ENCODE assay signal across 7 cellular contexts in genomic region chr9:113220467-113221002, GRCh38. TPM values are rescaled to one million over a fixed set of nuclear protein-coding genes. Genes with fewer than 3 reads are reported as not detected.
DNase-seq lines count a peak whose midpoint lies in the region; FAIRE-seq and TF ChIP-seq lines count a peak whose summit lies in the region.

No MANE protein-coding gene starts in this region.

- no peak overlapping the region for H3K4ac ChIP-seq in H1 (replicated peaks; ENCODE audit: insufficient read length, low read depth, low read length)

- FAIRE-seq in H1 (lab: Jason Lieb, UNC), result no peak

- H2BK12ac ChIP-seq in H1 (ENCODE audit: low read depth, low read length), result no peak overlapping the region

- no peak overlapping the region for H4K5ac ChIP-seq in H1 (ENCODE audit: insufficient read length, low read depth, low read length)

- H3K36me3 ChIP-seq in GM23248 (ENCODE audit: low read depth) (peaks cover 12% of the 10 kb centered on the region; the same call in 1 of the 2 replicates), H1 (ENCODE audit: control insufficient read depth in 2 of 4, insufficient read depth in 4 of 4, low read length in 3 of 4) (no peaks in the 10 kb centered on the region; a peak in 1 of 8 replicates), neuron (ENCODE audit: insufficient read depth, low read length) (peaks cover 5% of the 10 kb centered on the region)

- no peaks in the 10 kb centered on the region for H3K9me2 ChIP-seq in GM23248 (ENCODE audit: insufficient read depth)

- H4K20me1 ChIP-seq in GM23248 (ENCODE audit: insufficient read depth) (0 out of 2 replicates have a peak, but pooled peaks cover 3% of the 10 kb centered on the region), H1 (replicated peaks in 1 of 2; ENCODE audit: control insufficient read depth in 1 of 2, insufficient read depth in 2 of 2, low read length in 2 of 2) (peaks cover 0 to 2% of the 10 kb centered on the region in 2 experiments)

- peaks cover 10% of the 10 kb centered on the region for H3K23me2 ChIP-seq in H1 (ENCODE audit: low read depth, low read length)

- H2AFZ ChIP-seq in GM23248 (peak overlapping the region; percentile 96), H1 (ENCODE audit: low read length) (peak overlapping the region; percentile 64), neuron (ENCODE audit: low read depth, low read length) (peak overlapping the region; percentile 50)

- H3K56ac ChIP-seq in H1 (replicated peaks; ENCODE audit: insufficient read length, low read depth, low read length), result no peak overlapping the region

- H3F3A ChIP-seq in GM23248 (ENCODE audit: insufficient read depth), result peaks cover 27% of the 10 kb centered on the region

- in situ Hi-C loops in GM23248 (cut with MboI), result no loop called here

- 2% methylated on average over 11 of the region's 11 CpGs for WGBS in GM23248 (ENCODE audit: low coverage in 1 of 2, low lambda C conversion rate in 2 of 2, missing lambda C conversion rate in 2 of 2), 2 experiments
- WGBS in H1 (ENCODE audit: extremely low coverage in 1 of 2, insufficient coverage in 1 of 2, insufficient read length in 1 of 2, insufficient replicate concordance in 2 of 2, low coverage in 1 of 2, low lambda C conversion rate in 2 of 2, missing lambda C conversion rate in 1 of 2), 2 experiments, result 23% methylated on average over 11 of the region's 11 CpGs; no CpG with 5 or more reads in 1 of the 2 experiments

- H2BK5ac ChIP-seq in H1 (ENCODE audit: low read depth, low read length), result no peak overlapping the region

- H3K4me2 ChIP-seq in GM23248 (ENCODE audit: unreplicated experiment) (peak overlapping the region; percentile 87), H1 (ENCODE audit: insufficient read depth in 1 of 2, low read depth in 2 of 2, low read length in 2 of 2) (peak overlapping the region; percentile 90 to 99)

- POLR2A ChIA-PET in H1 (lab: Charles Lee; ENCODE audit: partially characterized antibody), result interaction anchor here (0.7 to 2.9 kb wide), 7 partner anchors 11 to 190 kb away, joined by 3 to 10 read pairs (median 5); partner anchors contain the start of genes C9orf43, CDC26, POLE3 and PRPF4

- H2BK20ac ChIP-seq in H1 (ENCODE audit: low read length), result no peak overlapping the region

- no peak overlapping the region for H3K23ac ChIP-seq in H1 (ENCODE audit: insufficient read length)

- H3K9ac ChIP-seq in GM23248, result peak overlapping the region; percentile 85
- H3K9ac ChIP-seq in H1 (replicated peaks in 1 of 4; ENCODE audit: extremely low read depth in 1 of 4, low read depth in 3 of 4, low read length in 3 of 4), result peak overlapping the region; percentile 45 to 78 (median 64)

- no peak overlapping the region; the same call in 1 of the 2 replicates for H3K18ac ChIP-seq in H1 (ENCODE audit: extremely low read depth, low read length)

- H2BK15ac ChIP-seq in H1 (ENCODE audit: low read length), result no peak overlapping the region

- TF ChIP-seq POLR2A in H1 (IDR thresholded peaks at IDR 0.05; ENCODE audit: control extremely low read depth in 1 of 2, low read depth in 2 of 2, low read length in 2 of 2), result peak in 1 of 2 experiments; percentile 14; a peak in 1 of 3 replicates

- 0 out of 2 replicates have a peak, but pooled peaks cover 3% of the 10 kb centered on the region for H3K79me1 ChIP-seq in H1 (ENCODE audit: low read depth, low read length)

- H3K27me3 ChIP-seq in GM23248 (replicated peaks; ENCODE audit: insufficient read depth), result no peaks in the 10 kb centered on the region
- H3K27me3 ChIP-seq in H1 (replicated peaks in 1 of 4; ENCODE audit: control insufficient read depth in 3 of 4, extremely low read depth in 1 of 4, insufficient read depth in 3 of 4, low read length in 3 of 4), result no peaks in the 10 kb centered on the region
- H3K27me3 ChIP-seq in neuron (ENCODE audit: insufficient read depth, low read length), result no peaks in the 10 kb centered on the region

- H2BK120ac ChIP-seq in H1 (replicated peaks; ENCODE audit: low read depth, low read length), result no peak overlapping the region

- H4K8ac ChIP-seq in H1 (ENCODE audit: extremely low read depth, insufficient read depth, low read length), result no peak overlapping the region

- H4K91ac ChIP-seq in H1 (replicated peaks; ENCODE audit: insufficient read length, low read length), result no peak overlapping the region

- H2AK5ac ChIP-seq in H1 (ENCODE audit: low read depth, low read length), result no peak overlapping the region

- no peak; a peak in 1 of 4 replicates for TF ChIP-seq CTCF in H1 (IDR thresholded peaks at IDR 0.05; ENCODE audit: control extremely low read depth in 1 of 3, insufficient read depth in 1 of 3, low read depth in 1 of 3, low read length in 3 of 3)

- H3K4me1 ChIP-seq in GM23248 (ENCODE audit: insufficient read depth) (peaks cover 29% of the 10 kb centered on the region), H1 (replicated peaks in 1 of 4; ENCODE audit: control insufficient read depth in 3 of 4, insufficient read depth in 4 of 4, low read length in 3 of 4) (peaks cover 0 to 10% (median 1%) of the 10 kb centered on the region in 4 experiments; a peak in 4 of 7 replicates), neuron (ENCODE audit: insufficient read depth, low read length) (peaks cover 27% of the 10 kb centered on the region)

- TF ChIP-seq RAD21 in H1 (IDR thresholded peaks at IDR 0.05 in 1 of 2, conservative IDR thresholded peaks at IDR 0.05 in 1 of 2; ENCODE audit: low read depth in 2 of 2, low read length in 2 of 2), result no peak

- H3K79me2 ChIP-seq in GM23248 (ENCODE audit: insufficient read depth) (peaks cover 96% of the 10 kb centered on the region), H1 (ENCODE audit: control insufficient read depth in 1 of 2, insufficient read depth in 2 of 2, low read length in 2 of 2) (peaks cover 6 to 52% of the 10 kb centered on the region in 2 experiments)

- H3K14ac ChIP-seq in H1 (ENCODE audit: insufficient read length), result no peak overlapping the region

- TF ChIP-seq EP300 in H1 (IDR thresholded peaks at IDR 0.05; ENCODE audit: borderline replicate concordance in 1 of 2, low read depth in 2 of 2, low read length in 2 of 2), result no peak

- no peaks in the 10 kb centered on the region for H3K9me3 ChIP-seq in GM23248 (ENCODE audit: low read depth)
- no peaks in the 10 kb centered on the region for H3K9me3 ChIP-seq in H1 (ENCODE audit: insufficient read depth in 2 of 2, low read depth in 1 of 2, low read length in 1 of 2)
- no peaks in the 10 kb centered on the region for H3K9me3 ChIP-seq in neuron (ENCODE audit: low read length)

- DNase-seq in GM23248, result peak; percentile 42
- DNase-seq in OCI-M1 (lab: John Stamatoyannopoulos, UW), result peak; percentile 48
- DNase-seq in H1 (ENCODE audit: low read depth in 1 of 2, low spot score in 2 of 2), result no peak
- DNase-seq in globus pallidus (ENCODE audit: low spot score), result no peak
- DNase-seq in mesenteric fat pad (ENCODE audit: low spot score), result no peak
- DNase-seq in iPS-NIHi7 (ENCODE audit: extremely low spot score), result no peak

- CTCF ChIA-PET in H1 (lab: Charles Lee; ENCODE audit: partially characterized antibody), result interaction anchor here (0.9 to 3.1 kb wide), 6 partner anchors 26 to 401 kb away, joined by 3 to 17 read pairs (median 3); partner anchors contain the start of genes CDC26, PRPF4 and SLC31A2

- H3K4me3 ChIP-seq in GM23248 (peak overlapping the region; percentile 97), H1 (ENCODE audit: extremely low read depth in 1 of 4, insufficient read depth in 2 of 4, low read depth in 3 of 4, low read length in 4 of 4) (peak overlapping the region; percentile 93 to 96 (median 94)), neuron (ENCODE audit: low read length) (peak overlapping the region; percentile 64)

- peak overlapping the region; percentile 74 for H3K27ac ChIP-seq in GM23248
- H3K27ac ChIP-seq in H1 (ENCODE audit: low read depth, low read length), result 0 out of 2 replicates have a peak overlapping the region, but pooled peaks have one; percentile 22

RNA-seq across cellular contexts. Expression of gene FKBP15, which starts 0.5 kb away (rescaled TPM):
- total RNA-seq in GM23248 (2014; rRNA removed; shearing (Covaris generic)), result 23.1 and 26.1 TPM in 2 replicates
- 17.8 and 18.6 TPM in 2 replicates for polyA plus RNA-seq in GM23248 (2016; fragmentation: Nextera tagmentation; extraction: Ambion mirVana)
- total RNA-seq in H1 (2021; fragmentation: NEBNext Ultra II Directional; extraction: Animal tissue kit (Norgen Biotek cat#: 25700)), result 13.8 and 13.9 TPM in 2 replicates
- 9.9 and 13.1 TPM in 2 replicates for polyA plus RNA-seq in H1 (2011; rRNA removed)
- polyA plus RNA-seq in H1 (2011; cell fraction: cytosol; rRNA removed), result 12.9 TPM
- polyA plus RNA-seq in H1 (2011; cell fraction: nucleus; rRNA removed), result 35.3 TPM
- 10.6 to 11.5 TPM (median 10.8 TPM) in 4 replicates for polyA plus RNA-seq in H1 (2012, experiment 1 of 2)
- polyA plus RNA-seq in H1 (2012, experiment 2 of 2), result 1.9 TPM
- 9.4 TPM for polyA plus RNA-seq in H1 (2013, experiment 1 of 2)
- polyA plus RNA-seq in H1 (2013, experiment 2 of 2), result 8.7 TPM
- polyA minus RNA-seq in H1 (2011; rRNA and poly(A)+ RNA removed), result 42.9 and 45.7 TPM in 2 replicates
- 15.7 TPM for polyA minus RNA-seq in H1 (2011; cell fraction: cytosol; rRNA and poly(A)+ RNA removed)
- polyA minus RNA-seq in H1 (2011; cell fraction: nucleus; rRNA and poly(A)+ RNA removed), result 46.2 TPM
- 37.3 TPM for total RNA-seq in mesenteric fat pad

RNA-seq across cellular contexts. Expression of gene SLC31A1, which starts 0.8 kb away (rescaled TPM):
- 33.6 and 35.8 TPM in 2 replicates for total RNA-seq in GM23248 (2014; rRNA removed; shearing (Covaris generic))
- 36.4 and 37.1 TPM in 2 replicates for polyA plus RNA-seq in GM23248 (2016; fragmentation: Nextera tagmentation; extraction: Ambion mirVana)
- total RNA-seq in H1 (2021; fragmentation: NEBNext Ultra II Directional; extraction: Animal tissue kit (Norgen Biotek cat#: 25700)), result 40.7 and 40.8 TPM in 2 replicates
- 13.8 and 23.9 TPM in 2 replicates for polyA plus RNA-seq in H1 (2011; rRNA removed)
- polyA plus RNA-seq in H1 (2011; cell fraction: cytosol; rRNA removed), result 20.8 TPM
- polyA plus RNA-seq in H1 (2011; cell fraction: nucleus; rRNA removed), result 9.0 TPM
- 24.1 to 34.9 TPM (median 26.8 TPM) in 4 replicates for polyA plus RNA-seq in H1 (2012, experiment 1 of 2)
- 6.1 TPM for polyA plus RNA-seq in H1 (2012, experiment 2 of 2)
- 43.4 TPM for polyA plus RNA-seq in H1 (2013, experiment 1 of 2)
- 49.3 TPM for polyA plus RNA-seq in H1 (2013, experiment 2 of 2)
- polyA minus RNA-seq in H1 (2011; rRNA and poly(A)+ RNA removed), result 30.2 and 36.0 TPM in 2 replicates
- 14.8 TPM for polyA minus RNA-seq in H1 (2011; cell fraction: cytosol; rRNA and poly(A)+ RNA removed)
- 20.4 TPM for polyA minus RNA-seq in H1 (2011; cell fraction: nucleus; rRNA and poly(A)+ RNA removed)
- total RNA-seq in mesenteric fat pad, result 34.6 TPM

RNA-seq across cellular contexts. Expression of gene CDC26, which starts 54.8 kb away (rescaled TPM):
- 15.9 and 21.6 TPM in 2 replicates for total RNA-seq in GM23248 (2014; rRNA removed; shearing (Covaris generic))
- polyA plus RNA-seq in GM23248 (2016; fragmentation: Nextera tagmentation; extraction: Ambion mirVana) (67.2 and 70.9 TPM in 2 replicates), H1 (2011; rRNA removed) (15.3 and 31.5 TPM in 2 replicates)
- 41.9 and 42.8 TPM in 2 replicates for total RNA-seq in H1 (2021; fragmentation: NEBNext Ultra II Directional; extraction: Animal tissue kit (Norgen Biotek cat#: 25700))
- polyA plus RNA-seq in H1 (2011; cell fraction: cytosol; rRNA removed), result 46.6 TPM
- polyA plus RNA-seq in H1 (2011; cell fraction: nucleus; rRNA removed), result 4.8 TPM
- polyA plus RNA-seq in H1 (2012, experiment 1 of 2), result 45.9 to 101 TPM (median 54.3 TPM) in 4 replicates
- polyA plus RNA-seq in H1 (2012, experiment 2 of 2), result 22.3 TPM
- 56.6 TPM for polyA plus RNA-seq in H1 (2013, experiment 1 of 2)
- polyA plus RNA-seq in H1 (2013, experiment 2 of 2), result 59.7 TPM
- polyA minus RNA-seq in H1 (2011; rRNA and poly(A)+ RNA removed), result 6.2 and 7.6 TPM in 2 replicates
- 6.1 TPM for polyA minus RNA-seq in H1 (2011; cell fraction: cytosol; rRNA and poly(A)+ RNA removed)
- 4.2 TPM for polyA minus RNA-seq in H1 (2011; cell fraction: nucleus; rRNA and poly(A)+ RNA removed)
- total RNA-seq in mesenteric fat pad, result 32.7 TPM

RNA-seq across cellular contexts. Expression of gene PRPF4, which starts 54.9 kb away (rescaled TPM):
- 26.5 and 27.4 TPM in 2 replicates for total RNA-seq in GM23248 (2014; rRNA removed; shearing (Covaris generic))
- polyA plus RNA-seq in GM23248 (2016; fragmentation: Nextera tagmentation; extraction: Ambion mirVana) (25.7 and 27.0 TPM in 2 replicates), H1 (2011; rRNA removed) (13.6 and 15.2 TPM in 2 replicates)
- total RNA-seq in H1 (2021; fragmentation: NEBNext Ultra II Directional; extraction: Animal tissue kit (Norgen Biotek cat#: 25700)), result 33.4 and 36.8 TPM in 2 replicates
- 19.6 TPM for polyA plus RNA-seq in H1 (2011; cell fraction: cytosol; rRNA removed)
- polyA plus RNA-seq in H1 (2011; cell fraction: nucleus; rRNA removed), result 13.9 TPM
- polyA plus RNA-seq in H1 (2012, experiment 1 of 2), result 27.7 to 35.7 TPM (median 31.3 TPM) in 4 replicates
- 8.9 TPM for polyA plus RNA-seq in H1 (2012, experiment 2 of 2)
- 22.8 TPM for polyA plus RNA-seq in H1 (2013, experiment 1 of 2)
- polyA plus RNA-seq in H1 (2013, experiment 2 of 2), result 23.4 TPM
- polyA minus RNA-seq in H1 (2011; rRNA and poly(A)+ RNA removed), result 16.4 and 19.4 TPM in 2 replicates
- 13.1 TPM for polyA minus RNA-seq in H1 (2011; cell fraction: cytosol; rRNA and poly(A)+ RNA removed)
- polyA minus RNA-seq in H1 (2011; cell fraction: nucleus; rRNA and poly(A)+ RNA removed), result 10.4 TPM
- 18.3 TPM for total RNA-seq in mesenteric fat pad

Comparison
In these comparisons a context has a peak if more than half of its experiments do, and no peak if none do; other contexts are left out.
1. DNase-seq: peak in GM23248 (single experiment) and OCI-M1 (single experiment); none in H1 (0 of 2), globus pallidus (single experiment), mesenteric fat pad (single experiment) and iPS-NIHi7 (single experiment).
2. Peak in every context shown above with its lines, with median percentiles within 50 percentile points of each other: H2AFZ ChIP-seq and H3K4me3 ChIP-seq.